ENCODE assay signal across 21 cellular contexts in the genomic region with DNA sequence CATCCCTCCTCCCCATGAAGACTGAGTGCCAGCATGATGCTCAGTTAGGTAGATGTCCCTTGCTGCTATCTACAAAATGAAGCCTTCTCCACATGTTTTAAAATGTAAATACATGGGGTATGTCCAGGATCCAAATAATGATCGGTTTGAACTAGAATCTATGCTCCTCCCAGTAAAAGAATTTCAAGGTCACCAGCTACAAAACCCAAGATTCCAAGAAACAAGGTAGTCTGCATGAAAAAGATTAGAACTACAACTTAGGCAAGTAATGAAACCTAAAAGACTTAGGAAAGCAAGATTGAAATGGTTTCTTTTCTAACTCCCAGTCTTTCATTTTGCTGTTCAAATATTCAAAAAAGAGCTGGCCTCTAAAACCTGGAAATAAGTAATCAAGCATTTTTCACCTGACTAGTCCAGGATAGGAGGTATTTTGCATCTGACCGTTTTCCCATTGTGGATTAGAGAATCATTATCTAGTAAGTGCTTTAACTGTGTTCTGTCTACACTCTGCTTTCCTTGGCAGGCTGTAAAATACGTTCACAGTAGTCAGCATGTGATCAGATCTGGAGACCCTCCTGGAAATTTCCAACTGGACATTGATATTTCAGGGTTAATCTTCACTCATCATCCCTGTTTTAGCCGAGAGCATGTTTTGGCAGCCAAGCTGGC.
"Had no signal": no experiment of that assay in that cellular context is flagged by ENCODE, and none has a peak within 500 bp of the region (broad histone marks: within the 10 kb centered on the region; RNA-seq: fewer than 3 reads in every experiment).

No MANE protein-coding gene starts in this region.

- H3K4me1 ChIP-seq: esophagus squamous epithelium, lower lobe of right lung, prostate gland, spleen, testis, tibial artery had no signal

- H3K4me3 ChIP-seq: dorsolateral prefrontal cortex, esophagus squamous epithelium, lower lobe of right lung, prostate gland, skin epidermis, spleen, testis, tibial artery had no signal

- ATAC-seq: left colon; left ventricle myocardium superior; lower lobe of right lung; natural killer cell; right cardiac atrium; stimulated activated memory B cell treated with anti-CD40 and anti-IgM and Interleukin-4, amounts not matched to agents 10 μg/mL and 1 μg/mL and 100 μg/mL, for 72 hours; stimulated activated naive CD8-positive, alpha-beta T cell treated with anti-CD3 and anti-CD28 coated beads, Interleukin-15, Interleukin-2, amounts not matched to agents 100 U/mL and 50 U/mL, for 24 hours had no signal

- DNase-seq: central memory CD4-positive, alpha-beta T cell; dorsolateral prefrontal cortex; effector CD4-positive, alpha-beta T cell; esophagus squamous epithelium; foreskin melanocyte; glutamatergic neuron; left colon; left ventricle myocardium superior; lower lobe of right lung; natural killer cell; right cardiac atrium; spleen; stimulated activated CD4-positive, alpha-beta T cell treated with anti-CD3 and anti-CD28 coated beads, Interleukin-4, amount 100 ng/mL, for 4 hours; stimulated activated naive CD8-positive, alpha-beta T cell treated with anti-CD3 and anti-CD28 coated beads, Interleukin-15, Interleukin-2, amounts not matched to agents 100 U/mL and 50 U/mL, for 24 hours; substantia nigra; testis; tibial artery had no signal

- H3K27ac ChIP-seq: dorsolateral prefrontal cortex, esophagus squamous epithelium, lower lobe of right lung, neutrophil, prostate gland, skin epidermis, spleen, testis, tibial artery had no signal

- H3K36me3 ChIP-seq: prostate gland had no signal

- H3K9me3 ChIP-seq: esophagus squamous epithelium, lower lobe of right lung, neutrophil, prostate gland, spleen, testis, tibial artery had no signal

- H3K27me3 ChIP-seq: dorsolateral prefrontal cortex, esophagus squamous epithelium, neutrophil, spleen, testis, tibial artery had no signal
